ENCODE assay signal across 8 cellular contexts in genomic region chr7:74027124-74027682, GRCh38. TPM values are rescaled to one million over a fixed set of nuclear protein-coding genes. Genes with fewer than 3 reads are reported as not detected.
DNase-seq lines count a peak whose midpoint lies in the region; ATAC-seq, FAIRE-seq and TF ChIP-seq lines count a peak whose summit lies in the region.

No MANE protein-coding gene starts in this region.

- no peaks in the 10 kb centered on the region for H4K20me1 ChIP-seq in astrocyte (ENCODE audit: insufficient read depth, low read length)

- H2AFZ ChIP-seq in astrocyte (ENCODE audit: low read depth, low read length), result no peak overlapping the region

- no peaks in the 10 kb centered on the region for H3K36me3 Mint-ChIP-seq in astrocyte (ENCODE audit: low read depth, unreplicated experiment)

- H3K4me1 ChIP-seq in astrocyte (ENCODE audit: insufficient read depth, low read length), result peaks cover 16% of the 10 kb centered on the region
- peaks cover 59% of the 10 kb centered on the region for H3K4me1 ChIP-seq in lower lobe of right lung
- peaks cover 78% of the 10 kb centered on the region for H3K4me1 ChIP-seq in stomach smooth muscle (ENCODE audit: control insufficient read depth, insufficient read depth, low read length)

- H3K9ac ChIP-seq in astrocyte (ENCODE audit: low read length), result no peak overlapping the region
- H3K9ac ChIP-seq in stomach smooth muscle (ENCODE audit: low read length in 2 of 2), result peak overlapping the region; percentile 21 to 51

- H3K4me2 ChIP-seq in astrocyte (ENCODE audit: low read length), result peak overlapping the region; percentile 61

- DNase-seq in astrocyte (ENCODE audit: low read depth), result no peak
- DNase-seq in lower lobe of right lung, result no peak
- no peak for DNase-seq in NCI-H526 treated with DMSO at 0.1 percent for 48 hours (lab: John Stamatoyannopoulos, UW)
- no peak for DNase-seq in NK-92 (lab: John Stamatoyannopoulos, UW; ENCODE audit: unreplicated experiment)
- DNase-seq in NCI-H2196 treated with DMSO at 0.1 percent for 48 hours (lab: John Stamatoyannopoulos, UW; ENCODE audit: unreplicated experiment), result no peak

- H3K79me2 ChIP-seq in astrocyte (ENCODE audit: insufficient read depth, low read length), result no peaks in the 10 kb centered on the region

- H3K36me3 ChIP-seq in astrocyte (ENCODE audit: insufficient read depth, low read length) (no peaks in the 10 kb centered on the region), lower lobe of right lung (no peaks in the 10 kb centered on the region), stomach smooth muscle (ENCODE audit: control insufficient read depth in 2 of 2, insufficient read depth in 2 of 2, low read length in 2 of 2) (no peaks in the 10 kb centered on the region)

- ATAC-seq in HG02798 (IDR thresholded peaks at IDR 0.05; ENCODE audit: poor library complexity, unreplicated experiment) (peak; percentile 21), lower lobe of right lung (peak; percentile 4 to 25), HG02610 (IDR thresholded peaks at IDR 0.05; ENCODE audit: unreplicated experiment) (no peak)

- H3K4me3 ChIP-seq in astrocyte (ENCODE audit: insufficient read depth, low read depth, low read length) (no peak overlapping the region), lower lobe of right lung (peak overlapping the region; percentile 60), stomach smooth muscle (ENCODE audit: low read length in 2 of 2) (peak overlapping the region; percentile 3 to 62)

- H3K9me3 ChIP-seq in astrocyte (ENCODE audit: insufficient read depth, low read depth, low read length) (no peaks in the 10 kb centered on the region), lower lobe of right lung (no peaks in the 10 kb centered on the region), stomach smooth muscle (ENCODE audit: control insufficient read depth in 2 of 2, low read length in 2 of 2) (no peaks in the 10 kb centered on the region)

- no peak overlapping the region for H3K4me3 Mint-ChIP-seq in astrocyte (ENCODE audit: unreplicated experiment)

- TF ChIP-seq CTCF in astrocyte (IDR thresholded peaks at IDR 0.05; ENCODE audit: insufficient read depth, low read depth, low read length) (no peak), lower lobe of right lung (IDR thresholded peaks at IDR 0.05) (peak; percentile 29)

- H3K27me3 ChIP-seq in astrocyte (ENCODE audit: insufficient read depth, low read length) (peaks cover 3% of the 10 kb centered on the region), lower lobe of right lung (ENCODE audit: low read depth) (peaks cover 29% of the 10 kb centered on the region), stomach smooth muscle (ENCODE audit: control insufficient read depth in 1 of 2, insufficient read depth in 2 of 2, low read length in 2 of 2) (no peaks in the 10 kb centered on the region)

- H3K27ac Mint-ChIP-seq in astrocyte (ENCODE audit: unreplicated experiment), result no peak overlapping the region

- H3K27ac ChIP-seq in astrocyte (ENCODE audit: low read depth, low read length), result no peak overlapping the region
- H3K27ac ChIP-seq in lower lobe of right lung, result peak overlapping the region; percentile 79
- H3K27ac ChIP-seq in stomach smooth muscle (ENCODE audit: low read length), result peak overlapping the region; percentile 66

- no peaks in the 10 kb centered on the region for H3K9me3 Mint-ChIP-seq in astrocyte (ENCODE audit: unreplicated experiment)

- peaks cover 23% of the 10 kb centered on the region for H3K27me3 Mint-ChIP-seq in astrocyte (ENCODE audit: low read depth, unreplicated experiment)

- no peak for FAIRE-seq in astrocyte (lab: Jason Lieb, UNC)

- peaks cover 22% of the 10 kb centered on the region for H3K4me1 Mint-ChIP-seq in astrocyte (ENCODE audit: low read depth, unreplicated experiment)

- intact Hi-C loops in lower lobe of right lung (cut with DNase I), result no loop called here

RNA-seq across cellular contexts. Expression of gene ELN, which starts 0.8 kb away (rescaled TPM):
- total RNA-seq in astrocyte (0.75 and 0.89 TPM in 2 replicates), lower lobe of right lung (83.3 TPM)

RNA-seq across cellular contexts. Expression of gene LIMK1, which starts 56.4 kb away (rescaled TPM):
- total RNA-seq in astrocyte (67.8 and 69.9 TPM in 2 replicates), lower lobe of right lung (48.6 TPM)

Comparison
In these comparisons a context has a peak if more than half of its experiments do, and no peak if none do; other contexts are left out.
1. RNA of gene ELN, which starts 0.8 kb away (total RNA-seq): 83.3 TPM in lower lobe of right lung (single experiment); 0.75 to 0.89 TPM in astrocyte; every median in the first group is over 10 times any median in the second.